Comparison of ENCODE assay signal across 8 cellular contexts in the genomic region with DNA sequence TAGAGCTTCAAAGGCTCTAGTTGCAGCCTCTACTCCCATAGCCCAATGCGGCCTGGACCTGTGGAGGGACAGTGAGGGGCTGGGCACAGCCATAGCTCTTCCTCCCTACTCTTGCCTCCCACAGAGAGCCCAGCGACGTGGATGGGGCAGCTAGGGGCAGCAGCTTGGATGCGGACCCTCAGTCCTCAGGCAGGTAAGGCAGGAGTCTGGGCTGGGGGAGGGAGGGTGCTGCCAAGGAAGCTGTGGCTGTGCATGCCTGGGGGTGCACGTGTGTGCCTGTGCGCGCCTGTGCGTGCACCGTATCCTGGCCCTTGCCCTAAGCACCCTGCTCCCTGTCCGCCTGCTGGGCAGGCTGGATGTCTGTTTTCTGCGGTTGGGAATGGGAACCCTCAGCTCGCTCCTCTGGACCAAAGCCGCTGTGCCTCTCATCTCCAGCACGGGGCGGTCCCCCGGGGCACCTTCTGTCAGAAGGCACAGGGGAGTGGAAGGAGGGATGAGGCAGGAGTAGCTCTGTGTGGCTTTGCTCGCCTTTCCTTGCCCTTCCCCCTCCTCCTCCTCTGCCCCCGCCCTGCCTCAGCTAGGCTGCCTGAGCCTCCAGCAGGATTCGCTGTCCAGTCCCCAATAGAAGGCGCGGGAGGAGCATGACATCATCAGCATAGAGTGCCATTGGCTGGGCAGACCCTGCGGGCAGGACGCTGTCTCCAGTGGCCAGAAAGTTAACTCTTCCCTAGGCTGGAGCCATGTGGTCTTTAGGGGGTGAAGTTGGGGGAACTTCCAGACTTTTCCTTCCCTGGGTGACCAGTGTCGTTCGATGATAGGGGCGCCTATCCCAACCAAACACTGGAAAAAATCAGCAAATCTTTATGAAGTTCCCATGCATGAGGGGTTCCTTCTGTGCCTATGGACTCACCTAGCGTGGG. TPM values are rescaled to one million over a fixed set of nuclear protein-coding genes. Genes with fewer than 3 reads are reported as not detected.
DNase-seq lines count a peak whose midpoint lies in the region; ATAC-seq and TF ChIP-seq lines count a peak whose summit lies in the region.

No MANE protein-coding gene starts in this region.

- BruUV-seq in PC-3 (replicated peaks; lab: Mats Ljungman, UMichigan), result no TSS peak

- H3K4me3 ChIP-seq in Jurkat, Clone E6-1 (ENCODE audit: low read length), result no peak overlapping the region
- peak overlapping the region; percentile 34; the same call in 1 of the 2 replicates for H3K4me3 ChIP-seq in PC-3 (ENCODE audit: low read length)

- no peaks in the 10 kb centered on the region for H3K79me2 ChIP-seq in PC-3 (ENCODE audit: low read length)

- H3K4me1 ChIP-seq in PC-3 (ENCODE audit: insufficient read depth, low read length), result peaks cover 9% of the 10 kb centered on the region

- no peaks in the 10 kb centered on the region for H4K20me1 ChIP-seq in PC-3 (ENCODE audit: low read length)

- peak overlapping the region; percentile 36 for H2AFZ ChIP-seq in PC-3 (ENCODE audit: low read length)

- no peak overlapping the region for H3K27ac ChIP-seq in PC-3 (ENCODE audit: low read length)

- ATAC-seq in PC-3, result peak; percentile 93
- ATAC-seq in sciatic nerve, result peak; percentile 96
- no peak for ATAC-seq in HG02981 (IDR thresholded peaks at IDR 0.05; ENCODE audit: unreplicated experiment)
- no peak for ATAC-seq in HG03354 (IDR thresholded peaks at IDR 0.05; ENCODE audit: poor library complexity, severe bottlenecking, unreplicated experiment)

- DNase-seq in Daoy (ENCODE audit: low read depth), result peak; percentile 96
- peak; percentile 59 for DNase-seq in Jurkat, Clone E6-1 (ENCODE audit: low read depth, low spot score)
- DNase-seq in PC-3, result peak; percentile 90
- peak; percentile 99 for DNase-seq in cerebellum (ENCODE audit: low spot score)
- peak; percentile 97 for DNase-seq in iPS-NIHi11 (ENCODE audit: low spot score)
- DNase-seq in sciatic nerve (ENCODE audit: low spot score), result peak; percentile 95

- peak overlapping the region; percentile 28; the same call in 1 of the 2 replicates for H3K9ac ChIP-seq in PC-3 (ENCODE audit: low read length)

- peak overlapping the region; percentile 69 for H3K4me2 ChIP-seq in PC-3 (ENCODE audit: low read length)

- POLR2A ChIA-PET in PC-3 (lab: Charles Lee; ENCODE audit: unreplicated experiment), result interaction anchor here (0.7 kb wide), 1 partner anchor 13 kb away, joined by 7 read pairs; no protein-coding TSS in a partner anchor

- H3K36me3 ChIP-seq in PC-3 (ENCODE audit: low read depth, low read length), result no peaks in the 10 kb centered on the region

- no peaks in the 10 kb centered on the region for H3F3A ChIP-seq in PC-3 (ENCODE audit: low read length, unreplicated experiment)

- intact Hi-C loops in PC-3 (cut with micrococcal nuclease), result no loop called here
- intact Hi-C loops in sciatic nerve (cut with DNase I), result no loop called here

- no peaks in the 10 kb centered on the region for H3K27me3 ChIP-seq in PC-3 (ENCODE audit: low read length)

- no peaks in the 10 kb centered on the region for H3K9me2 ChIP-seq in PC-3 (replicated peaks; ENCODE audit: low read length)

- TF ChIP-seq CTCF in PC-3 (conservative IDR thresholded peaks at IDR 0.05; ENCODE audit: low read depth, low read length), result no peak

- CTCF ChIA-PET in PC-3 (lab: Charles Lee), result interaction anchor here (0.5 to 0.6 kb wide), 4 partner anchors 11 to 82 kb away, joined by 3 to 10 read pairs (median 4); no protein-coding TSS in a partner anchor

- H3K9me3 ChIP-seq in PC-3 (ENCODE audit: low read length), result no peaks in the 10 kb centered on the region

RNA-seq across cellular contexts. Expression of a gene that starts 0.8 kb away (rescaled TPM):
- 0.51 TPM in 1 of 2 replicates, not detected in the other for total RNA-seq in Daoy (2014; rRNA removed; shearing (Covaris generic))
- 1.8 TPM for polyA plus RNA-seq in Jurkat, Clone E6-1 (2012; ENCODE audit: insufficient read depth, insufficient read length)
- total RNA-seq in PC-3 (2014; rRNA removed) (0.86 and 2.5 TPM in 2 replicates), cerebellum (5.7 TPM), sciatic nerve (9.8 TPM)

RNA-seq across cellular contexts. Expression of a gene that starts 3.1 kb away (rescaled TPM):
- 8.3 and 16.0 TPM in 2 replicates for total RNA-seq in Daoy (2014; rRNA removed; shearing (Covaris generic))
- not detected for polyA plus RNA-seq in Jurkat, Clone E6-1 (2012; ENCODE audit: insufficient read depth, insufficient read length)
- 0.40 and 0.62 TPM in 2 replicates for total RNA-seq in PC-3 (2014; rRNA removed)
- total RNA-seq in cerebellum, result 5.6 TPM
- total RNA-seq in sciatic nerve, result 57.7 TPM

RNA-seq across cellular contexts. Expression of a gene that starts 39.4 kb away (rescaled TPM):
- 26.6 and 35.5 TPM in 2 replicates for total RNA-seq in Daoy (2014; rRNA removed; shearing (Covaris generic))
- polyA plus RNA-seq in Jurkat, Clone E6-1 (2012; ENCODE audit: insufficient read depth, insufficient read length), result 6.0 TPM
- 52.3 and 74.8 TPM in 2 replicates for total RNA-seq in PC-3 (2014; rRNA removed)
- total RNA-seq in cerebellum, result 2.4 TPM
- total RNA-seq in sciatic nerve, result 37.9 TPM

RNA-seq across cellular contexts. Expression of a gene that starts 45.0 kb away (rescaled TPM):
- total RNA-seq in Daoy (2014; rRNA removed; shearing (Covaris generic)), result 0.24 and 0.40 TPM in 2 replicates
- polyA plus RNA-seq in Jurkat, Clone E6-1 (2012; ENCODE audit: insufficient read depth, insufficient read length), result not detected
- total RNA-seq in PC-3 (2014; rRNA removed), result 1.0 and 6.4 TPM in 2 replicates
- total RNA-seq in cerebellum, result 0.54 TPM
- total RNA-seq in sciatic nerve, result 104 TPM

Comparison
In these comparisons a context has a peak if more than half of its experiments do, and no peak if none do; other contexts are left out.
1. ATAC-seq: peak in PC-3 (single experiment) and sciatic nerve (single experiment); none in HG02981 (single experiment) and HG03354 (single experiment).
2. Peak in every context shown above with its lines, with median percentiles within 50 percentile points of each other: DNase-seq.